In genomic region chr2:43300781-43301586, GRCh38 we compare ENCODE assay signal across 1 cellular context.
TF ChIP-seq lines count a peak whose summit lies in the region.

No MANE protein-coding gene starts in this region.

TF ChIP-seq in GM23338, 12 proteins besides CTCF, POLR2A, EP300 and RAD21 (continued from another document):
- no peak for TF ChIP-seq REST (IDR thresholded peaks at IDR 0.05; ENCODE audit: unreplicated experiment)
- TF ChIP-seq CREB1 (CRISPR knock-in tag; IDR thresholded peaks at IDR 0.05; ENCODE audit: low read depth) = no peak
- no peak for TF ChIP-seq EZH2 (IDR thresholded peaks at IDR 0.05; ENCODE audit: low read depth, unreplicated experiment)
